In genomic region chr12:104130760-104131159, GRCh38 we compare ENCODE assay signal across 15 cellular contexts. TPM values are rescaled to one million over a fixed set of nuclear protein-coding genes. Genes with fewer than 3 reads are reported as not detected.
DNase-seq lines count a peak whose midpoint lies in the region; ATAC-seq and TF ChIP-seq lines count a peak whose summit lies in the region.
"Had no signal": no experiment of that assay in that cellular context is flagged by ENCODE, and none has a peak within 500 bp of the region (broad histone marks: within the 10 kb centered on the region; RNA-seq: fewer than 3 reads in every experiment).

No MANE protein-coding gene starts in this region.

- TF ChIP-seq CTCF in cardiac muscle cell (IDR thresholded peaks at IDR 0.05; ENCODE audit: low read depth, low read length) (no peak), heart left ventricle (IDR thresholded peaks at IDR 0.05) (no peak), WERI-Rb-1 (IDR thresholded peaks at IDR 0.05; ENCODE audit: low read depth, low read length) (no peak), gastroesophageal sphincter (IDR thresholded peaks at IDR 0.05) (no peak), smooth muscle cell (IDR thresholded peaks at IDR 0.05; ENCODE audit: borderline replicate concordance, insufficient read depth, poor library complexity, severe bottlenecking) (no peak), lower leg skin (IDR thresholded peaks at IDR 0.05) (no peak)

- H3K4me3 ChIP-seq in cardiac muscle cell (peak overlapping the region; percentile 9), heart left ventricle (no peak overlapping the region), WERI-Rb-1 (ENCODE audit: low read depth, low read length) (no peak overlapping the region), gastroesophageal sphincter (no peak overlapping the region), smooth muscle cell (no peak overlapping the region), lower leg skin (ENCODE audit: low read depth, poor library complexity, severe bottlenecking) (no peak overlapping the region)
- H3K4me3 ChIP-seq: SJSA1 had no signal

- H3K36me3 ChIP-seq in cardiac muscle cell = peaks cover 51% of the 10 kb centered on the region
- peaks cover 0 to 94% (median 79%) of the 10 kb centered on the region in 9 donors for H3K36me3 ChIP-seq in heart left ventricle
- H3K36me3 ChIP-seq in WERI-Rb-1 = peaks cover 64% of the 10 kb centered on the region
- H3K36me3 ChIP-seq in gastroesophageal sphincter = peaks cover 3 to 69% of the 10 kb centered on the region in 2 donors
- no peaks in the 10 kb centered on the region for H3K36me3 ChIP-seq in smooth muscle cell (ENCODE audit: low read depth)

- WGBS in heart left ventricle, 4 donors = 80 to 83% (median 80%) methylated on average over 2 of the region's 2 CpGs
- 24 to 27% methylated on average over 2 of the region's 2 CpGs for WGBS in gastroesophageal sphincter (ENCODE audit: low coverage in 1 of 2), 2 donors
- 44% methylated on average over 2 of the region's 2 CpGs for WGBS in smooth muscle cell (ENCODE audit: low lambda C conversion rate)
- WGBS in lower leg skin, 2 donors = 75 to 82% methylated on average over 2 of the region's 2 CpGs

- no peak for DNase-seq in cardiac muscle cell (ENCODE audit: low read depth in 1 of 2, low spot score in 1 of 2)
- no peak for DNase-seq in heart left ventricle
- no peak for DNase-seq in WERI-Rb-1
- DNase-seq in smooth muscle cell (lab: John Stamatoyannopoulos, UW; ENCODE audit: unreplicated experiment) = no peak
- no peak for DNase-seq in left lobe of liver (ENCODE audit: low spot score)
- DNase-seq in lower leg skin (ENCODE audit: low spot score in 2 of 2) = no peak
- DNase-seq in D341Med (ENCODE audit: low spot score) = no peak
- DNase-seq: AML-193; CD4-positive, CD25-positive, alpha-beta regulatory T cell; H9; NCI-H1436; NCI-H2081; NCI-H524 had no signal

- no peaks in the 10 kb centered on the region for H3K27me3 ChIP-seq in cardiac muscle cell
- H3K27me3 ChIP-seq in heart left ventricle = no peaks in the 10 kb centered on the region
- H3K27me3 ChIP-seq in WERI-Rb-1 (ENCODE audit: insufficient read depth, low read depth, severe bottlenecking) = no peaks in the 10 kb centered on the region
- H3K27me3 ChIP-seq in gastroesophageal sphincter = no peaks in the 10 kb centered on the region
- no peaks in the 10 kb centered on the region for H3K27me3 ChIP-seq in smooth muscle cell (ENCODE audit: low read depth)
- H3K27me3 ChIP-seq: SJSA1 had no signal

- no peak overlapping the region for H2AFZ ChIP-seq in smooth muscle cell (ENCODE audit: low read depth)

- no peak for TF ChIP-seq EP300 in gastroesophageal sphincter (IDR thresholded peaks at IDR 0.05)

- peaks cover 64% of the 10 kb centered on the region for H3K4me1 ChIP-seq in cardiac muscle cell (ENCODE audit: low read depth)
- H3K4me1 ChIP-seq in heart left ventricle = peaks cover 0 to 58% (median 33%) of the 10 kb centered on the region in 12 donors
- peaks cover 19 to 75% (median 22%) of the 10 kb centered on the region in 3 donors for H3K4me1 ChIP-seq in gastroesophageal sphincter
- H3K4me1 ChIP-seq in smooth muscle cell (ENCODE audit: low read depth) = no peaks in the 10 kb centered on the region

- peaks cover 15% of the 10 kb centered on the region for H3K79me2 ChIP-seq in smooth muscle cell (ENCODE audit: low read depth)

- H3K9me3 ChIP-seq in cardiac muscle cell (ENCODE audit: low read depth) = no peaks in the 10 kb centered on the region
- no peaks in the 10 kb centered on the region for H3K9me3 ChIP-seq in heart left ventricle
- no peaks in the 10 kb centered on the region for H3K9me3 ChIP-seq in WERI-Rb-1 (ENCODE audit: severe bottlenecking)
- H3K9me3 ChIP-seq in gastroesophageal sphincter = no peaks in the 10 kb centered on the region
- no peaks in the 10 kb centered on the region for H3K9me3 ChIP-seq in smooth muscle cell (replicated peaks; ENCODE audit: low read depth)
- H3K9me3 ChIP-seq: SJSA1 had no signal

- peak overlapping the region; percentile 94 for H3K27ac ChIP-seq in cardiac muscle cell
- peak overlapping the region in 1 of 12 donors; percentile 62 for H3K27ac ChIP-seq in heart left ventricle
- H3K27ac ChIP-seq in WERI-Rb-1 = peak overlapping the region; percentile 28; the same call in 1 of the 2 replicates
- peak overlapping the region in 3 of 4 donors; percentile 42 to 49 (median 45) for H3K27ac ChIP-seq in gastroesophageal sphincter
- no peak overlapping the region for H3K27ac ChIP-seq in smooth muscle cell (ENCODE audit: low read depth)
- H3K27ac ChIP-seq: SJSA1 had no signal

- TF ChIP-seq POLR2A in heart left ventricle (IDR thresholded peaks at IDR 0.05) = no peak
- no peak for TF ChIP-seq POLR2A in gastroesophageal sphincter (IDR thresholded peaks at IDR 0.05)
- TF ChIP-seq POLR2A in lower leg skin (IDR thresholded peaks at IDR 0.05) = no peak

- intact Hi-C loops in heart left ventricle (cut with DNase I) = no loop called here
- intact Hi-C loops in lower leg skin (cut with DNase I; ENCODE audit: low total_unique reads) = no loop called here

- ATAC-seq in heart left ventricle (no peak), gastroesophageal sphincter (no peak), left lobe of liver (no peak)

- peaks cover 42% of the 10 kb centered on the region for H4K20me1 ChIP-seq in smooth muscle cell (ENCODE audit: low read depth)

- no peaks in the 10 kb centered on the region for H3F3A ChIP-seq in smooth muscle cell (ENCODE audit: low read depth)

- peak overlapping the region; percentile 19 for H3K4me2 ChIP-seq in smooth muscle cell

- no peak overlapping the region for H3K9ac ChIP-seq in smooth muscle cell (ENCODE audit: low read depth)

RNA-seq across cellular contexts. Expression of gene NFYB, which starts 7.2 kb away (rescaled TPM):
- 86.2 and 115 TPM in 2 replicates for total RNA-seq in cardiac muscle cell
- 150 and 189 TPM in 2 replicates for polyA plus RNA-seq in cardiac muscle cell
- 10 to 100 TPM; 20.3 to 58.7 (median 23.8) TPM for total RNA-seq in heart left ventricle
- 10 to 100 TPM; 21.6 to 31.3 TPM for polyA plus RNA-seq in heart left ventricle
- total RNA-seq in gastroesophageal sphincter = 100 to 1,000 TPM in 1 of 4 donors, 10 to 100 TPM in 3; 63.7 to 112 (median 78.7) TPM
- 16.6 and 22.6 TPM in 2 replicates for total RNA-seq in smooth muscle cell
- 19.7 and 20.2 TPM in 2 replicates for polyA plus RNA-seq in smooth muscle cell
- 15.4 TPM for total RNA-seq in left lobe of liver
- total RNA-seq in lower leg skin = 10 to 100 TPM; 10.6 to 20.5 (median 14.3) TPM
